Comparison of ENCODE assay signal across 8 cellular contexts in the genomic region with DNA sequence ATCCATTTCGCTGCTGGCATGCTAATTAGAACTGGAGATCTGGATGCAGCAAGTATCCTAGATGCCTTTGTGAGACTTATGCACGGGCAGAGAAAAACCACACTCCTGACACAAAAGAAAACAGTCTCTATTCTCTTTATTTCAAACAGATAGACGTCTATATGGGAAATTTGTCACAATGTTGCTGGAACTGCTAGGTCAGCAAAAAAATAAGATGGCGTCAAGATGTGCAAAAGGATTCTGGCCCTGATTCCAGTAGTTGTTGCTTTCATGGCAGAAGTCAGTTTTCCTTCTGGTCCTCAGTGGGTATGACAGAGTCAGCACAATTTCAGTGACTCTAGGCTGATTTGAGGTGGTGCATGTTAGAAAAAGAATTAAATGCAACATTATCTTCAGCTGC.
"Had no signal": no experiment of that assay in that cellular context is flagged by ENCODE, and none has a peak within 500 bp of the region (broad histone marks: within the 10 kb centered on the region; RNA-seq: fewer than 3 reads in every experiment).

No MANE protein-coding gene starts in this region.

- H2AFZ ChIP-seq: GM23338 had no signal

- H3K36me3 ChIP-seq: HAP-1 had no signal

- DNase-seq: H7, HFFc6, KBM-7 had no signal

- H3K4me1 ChIP-seq: HAP-1 had no signal

- H3K4me3 ChIP-seq: GM23338, HAP-1 had no signal

- ATAC-seq: GM23338, HCT116 had no signal

- FAIRE-seq: HTR-8/SVneo had no signal

- H3K27ac ChIP-seq: KMS-11 had no signal

- H3K4me2 ChIP-seq: GM23338, KMS-11 had no signal

- H3K9ac ChIP-seq: KMS-11 had no signal

- H3K9me3 ChIP-seq: HAP-1 had no signal
